In the genomic region with DNA sequence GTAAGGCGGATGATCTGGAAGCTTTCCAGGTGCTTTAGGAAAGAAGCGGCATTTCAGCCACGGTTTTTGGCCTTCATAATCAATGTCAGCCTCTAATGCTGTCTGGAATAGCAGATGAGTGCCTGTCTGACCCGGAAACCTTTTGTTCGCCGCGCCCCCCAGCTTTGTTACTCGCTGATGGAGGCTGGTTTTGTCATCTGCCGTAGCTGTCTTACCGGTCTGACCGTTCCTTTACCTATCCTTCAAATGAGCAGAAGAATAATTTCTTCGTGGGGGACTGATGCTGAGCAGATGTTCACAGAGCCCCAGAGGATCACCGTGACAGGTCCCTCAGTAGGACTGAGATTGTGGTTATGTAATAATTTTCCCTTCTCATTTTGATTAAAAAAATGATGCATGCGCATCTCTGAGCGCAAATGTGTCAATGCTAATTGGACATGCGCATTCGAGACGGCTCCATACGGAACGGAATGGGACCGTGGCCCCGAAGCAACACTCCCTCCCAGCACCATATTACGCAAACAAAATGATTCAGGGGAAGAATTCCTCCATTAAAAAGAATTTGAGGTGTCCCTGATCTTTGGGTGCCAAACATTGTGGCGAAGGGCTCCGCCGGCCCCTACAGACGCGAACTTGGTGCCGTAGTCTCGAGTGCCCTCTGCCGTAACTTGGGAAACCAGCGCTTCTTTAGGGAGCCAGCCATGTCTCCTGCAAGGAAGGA, we compare ENCODE assay signal across 2 cellular contexts.
TF ChIP-seq lines count a peak whose summit lies in the region.

No MANE protein-coding gene starts in this region.

TF ChIP-seq in A549, 52 proteins besides CTCF, POLR2A, EP300 and RAD21:
- TF ChIP-seq GATA3 (IDR thresholded peaks at IDR 0.05; ENCODE audit: borderline replicate concordance), result no peak
- no peak for TF ChIP-seq MAZ (IDR thresholded peaks at IDR 0.05; ENCODE audit: borderline replicate concordance, low read depth, low read length)
- TF ChIP-seq, protein P1, sequence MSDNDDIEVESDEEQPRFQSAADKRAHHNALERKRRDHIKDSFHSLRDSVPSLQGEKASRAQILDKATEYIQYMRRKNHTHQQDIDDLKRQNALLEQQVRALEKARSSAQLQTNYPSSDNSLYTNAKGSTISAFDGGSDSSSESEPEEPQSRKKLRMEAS (IDR thresholded peaks at IDR 0.05), result peak; percentile 46; the same call in 1 of the 2 replicates
- no peak for TF ChIP-seq CEBPB (IDR thresholded peaks at IDR 0.05)
- no peak for TF ChIP-seq PBX3 (IDR thresholded peaks at IDR 0.05)
- TF ChIP-seq TP53 (CRISPR knock-in tag; IDR thresholded peaks at IDR 0.05), result no peak
- TF ChIP-seq SMC3 (IDR thresholded peaks at IDR 0.05), result peak; percentile 84
- TF ChIP-seq RCOR1 (IDR thresholded peaks at IDR 0.05; ENCODE audit: low read depth, low read length), result no peak
- TF ChIP-seq HEYL (CRISPR knock-in tag; IDR thresholded peaks at IDR 0.05), result no peak
- TF ChIP-seq ZSCAN20 (CRISPR knock-in tag; IDR thresholded peaks at IDR 0.05), result no peak
- TF ChIP-seq TFCP2L1 (CRISPR knock-in tag; IDR thresholded peaks at IDR 0.05), result no peak

TF ChIP-seq in GM12878, 131 proteins besides CTCF, POLR2A, EP300 and RAD21:
- TF ChIP-seq CHD4 (IDR thresholded peaks at IDR 0.05), result no peak
- no peak for TF ChIP-seq GABPA (IDR thresholded peaks at IDR 0.05; ENCODE audit: low read depth)
- TF ChIP-seq EZH2 (IDR thresholded peaks at IDR 0.05; ENCODE audit: borderline replicate concordance, control insufficient read depth, low read depth, low read length), result no peak
- TF ChIP-seq STAT3 (IDR thresholded peaks at IDR 0.05; ENCODE audit: low read depth, low read length), result no peak
- TF ChIP-seq STAT1 (conservative IDR thresholded peaks at IDR 0.05), result no peak
- no peak for TF ChIP-seq TCF7 (IDR thresholded peaks at IDR 0.05; ENCODE audit: borderline replicate concordance)
- TF ChIP-seq POLR2AphosphoS2 (IDR thresholded peaks at IDR 0.05; ENCODE audit: low read depth, low read length), result no peak
- no peak for TF ChIP-seq SRF (IDR thresholded peaks at IDR 0.05; ENCODE audit: low read depth in 2 of 2, low read length in 2 of 2)
- TF ChIP-seq RCOR1 (conservative IDR thresholded peaks at IDR 0.05; ENCODE audit: low read depth, low read length), result no peak
- TF ChIP-seq, protein P2, sequence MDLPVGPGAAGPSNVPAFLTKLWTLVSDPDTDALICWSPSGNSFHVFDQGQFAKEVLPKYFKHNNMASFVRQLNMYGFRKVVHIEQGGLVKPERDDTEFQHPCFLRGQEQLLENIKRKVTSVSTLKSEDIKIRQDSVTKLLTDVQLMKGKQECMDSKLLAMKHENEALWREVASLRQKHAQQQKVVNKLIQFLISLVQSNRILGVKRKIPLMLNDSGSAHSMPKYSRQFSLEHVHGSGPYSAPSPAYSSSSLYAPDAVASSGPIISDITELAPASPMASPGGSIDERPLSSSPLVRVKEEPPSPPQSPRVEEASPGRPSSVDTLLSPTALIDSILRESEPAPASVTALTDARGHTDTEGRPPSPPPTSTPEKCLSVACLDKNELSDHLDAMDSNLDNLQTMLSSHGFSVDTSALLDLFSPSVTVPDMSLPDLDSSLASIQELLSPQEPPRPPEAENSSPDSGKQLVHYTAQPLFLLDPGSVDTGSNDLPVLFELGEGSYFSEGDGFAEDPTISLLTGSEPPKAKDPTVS (IDR thresholded peaks at IDR 0.05; ENCODE audit: low read depth, low read length), result no peak
- no peak for TF ChIP-seq CREB1 (IDR thresholded peaks at IDR 0.05; ENCODE audit: low read depth)
TF ChIP-seq in GM12878: peak in this region for 0.
